ENCODE assay signal across 8 cellular contexts in genomic region chr5:154646841-154647759, GRCh38.
DNase-seq lines count a peak whose midpoint lies in the region; ATAC-seq, FAIRE-seq and TF ChIP-seq lines count a peak whose summit lies in the region.

No MANE protein-coding gene starts in this region.

- H3K4me3 Mint-ChIP-seq in H9 (peak overlapping the region; percentile 21 to 68; a peak in 3 of 5 replicates), WTC11 (peak overlapping the region; percentile 65), naive B cell (peak overlapping the region; percentile 68 to 93 (median 87))

- H3K14ac ChIP-seq in H9 (ENCODE audit: insufficient read depth, low read length) = peak overlapping the region; percentile 54; the same call in 1 of the 2 replicates

- no peak overlapping the region for H2BK5ac ChIP-seq in H9 (ENCODE audit: insufficient read length, low read length)

- H4K8ac ChIP-seq in H9 (replicated peaks; ENCODE audit: insufficient read length, low read depth, low read length) = no peak overlapping the region

- ATAC-seq in WTC11 (peak; percentile 87), naive B cell (ENCODE audit: low read depth in 2 of 2) (peak; percentile 64 to 75)

- TF ChIP-seq CTCF in H9 (conservative IDR thresholded peaks at IDR 0.05) = no peak
- no peak for TF ChIP-seq CTCF in WTC11 (IDR thresholded peaks at IDR 0.05)
- no peak for TF ChIP-seq CTCF in GM13977 (IDR thresholded peaks at IDR 0.05; ENCODE audit: extremely low read depth, insufficient read depth, missing control alignments)

- no peaks in the 10 kb centered on the region for H3K4me1 ChIP-seq in H9 (ENCODE audit: insufficient read depth, low read length)
- peaks cover 4 to 8% of the 10 kb centered on the region in 2 donors for H3K4me1 ChIP-seq in esophagus (ENCODE audit: control insufficient read depth in 2 of 2, insufficient read depth in 2 of 2, low read length in 1 of 2)

- no CpG with 5 or more reads among the region's 55 CpGs for WGBS in H9 (ENCODE audit: extremely low coverage, insufficient read length, low lambda C conversion rate)
- WGBS in esophagus, 2 donors = 22 to 25% methylated on average over 55 of the region's 55 CpGs

- no peak overlapping the region for H2BK20ac ChIP-seq in H9 (ENCODE audit: low read depth, low read length, poor library complexity, severe bottlenecking)

- H3K27me3 ChIP-seq in H9 (ENCODE audit: insufficient read depth, low read length) = no peaks in the 10 kb centered on the region; the same call in 1 of the 2 replicates
- H3K27me3 ChIP-seq in esophagus (ENCODE audit: control insufficient read depth in 1 of 2, insufficient read depth in 2 of 2, low read length in 2 of 2) = no peaks in the 10 kb centered on the region

- H3K79me1 ChIP-seq in H9 (ENCODE audit: insufficient read depth, low read depth, low read length, poor library complexity, severe bottlenecking) = no peaks in the 10 kb centered on the region

- DNase-seq in GM18507 (ENCODE audit: extremely low spot score, insufficient read length, low read depth) (peak; percentile 22), H9 (peak; percentile 77), WTC11 (ENCODE audit: low spot score) (peak; percentile 45), naive B cell (peak; percentile 12), GM13977 (ENCODE audit: low spot score) (no peak), NCI-H1694 treated with DMSO at 0.1 percent for 48 hours (lab: John Stamatoyannopoulos, UW) (no peak), NCI-H187 (lab: John Stamatoyannopoulos, UW) (no peak)

- no peak overlapping the region for H3K23ac ChIP-seq in H9 (ENCODE audit: insufficient read length, low read depth, low read length)

- peak overlapping the region; percentile 34 for H2AFZ ChIP-seq in H9 (ENCODE audit: low read length)

- H4K91ac ChIP-seq in H9 (ENCODE audit: insufficient read length, low read depth, low read length) = no peak overlapping the region

- no peak overlapping the region for H2BK120ac ChIP-seq in H9 (ENCODE audit: low read depth, low read length, poor library complexity, severe bottlenecking)

- H4K20me1 ChIP-seq in H9 (ENCODE audit: control insufficient read depth, insufficient read depth, insufficient read length) = no peaks in the 10 kb centered on the region

- H4K5ac ChIP-seq in H9 (ENCODE audit: insufficient read length, low read depth, low read length) = no peak overlapping the region

- H3K9me3 ChIP-seq in H9 (ENCODE audit: control insufficient read depth, low read depth, low read length) = no peaks in the 10 kb centered on the region
- no peaks in the 10 kb centered on the region for H3K9me3 ChIP-seq in esophagus (ENCODE audit: control insufficient read depth in 2 of 2, insufficient read depth in 1 of 2, low read depth in 1 of 2, low read length in 1 of 2)

- CTCF ChIA-PET in WTC11 (lab: Charles Lee) = interaction anchor here (0.5 to 1.8 kb wide), 9 partner anchors 15 to 357 kb away, joined by 3 to 6 read pairs (median 3); no protein-coding TSS in a partner anchor

- peaks cover 4% of the 10 kb centered on the region for H3K23me2 ChIP-seq in H9 (ENCODE audit: insufficient read length, low read depth, low read length, poor library complexity, severe bottlenecking)

- H3K27ac Mint-ChIP-seq in H9 = no peak overlapping the region; a peak in 2 of 7 replicates
- no peak overlapping the region for H3K27ac Mint-ChIP-seq in WTC11
- H3K27ac Mint-ChIP-seq in naive B cell = peak overlapping the region in 4 of 6 donors; percentile 26 to 84 (median 68)

- H3T11ph ChIP-seq in H9 (ENCODE audit: low read length) = no peak overlapping the region

- no peak overlapping the region for H3K56ac ChIP-seq in H9 (ENCODE audit: insufficient read length, low read depth, low read length)

- H3K4me3 ChIP-seq in esophagus (ENCODE audit: low read depth in 1 of 2, low read length in 2 of 2) = peak overlapping the region; percentile 23 to 32

- H3K27ac ChIP-seq in H9 (ENCODE audit: insufficient read length, low read depth, low read length) (no peak overlapping the region), esophagus (ENCODE audit: low read depth in 2 of 2, low read length in 1 of 2) (no peak overlapping the region)

- H3K27me3 Mint-ChIP-seq in H9 (ENCODE audit: low read depth) = peaks cover 10% of the 10 kb centered on the region
- H3K27me3 Mint-ChIP-seq in WTC11 (ENCODE audit: low read depth) = peaks cover 26% of the 10 kb centered on the region
- peaks cover 15 to 34% (median 33%) of the 10 kb centered on the region in 3 donors for H3K27me3 Mint-ChIP-seq in naive B cell

- no peaks in the 10 kb centered on the region for H3K79me2 ChIP-seq in H9 (ENCODE audit: insufficient read depth, low read length)

- POLR2A ChIA-PET in WTC11 (lab: Charles Lee) = interaction anchor here (0.9 to 1.0 kb wide), 3 partner anchors 15 to 262 kb away, joined by 3 read pairs; no protein-coding TSS in a partner anchor

- peak overlapping the region; percentile 47 for H3K18ac ChIP-seq in H9 (ENCODE audit: insufficient read length, low read depth, low read length)

- no peak overlapping the region; the same call in 1 of the 2 replicates for H2BK15ac ChIP-seq in H9 (ENCODE audit: low read depth, low read length)

- H2BK12ac ChIP-seq in H9 (ENCODE audit: insufficient read length, low read depth, low read length) = no peak overlapping the region

- H3K4ac ChIP-seq in H9 (ENCODE audit: low read depth, low read length) = no peak overlapping the region

- H3K9ac ChIP-seq in H9 (ENCODE audit: extremely low read depth, insufficient read length, low read length) = no peak overlapping the region

- in situ Hi-C loops in GM13977 (cut with MboI; ENCODE audit: low pct_unique_long_range_greater_than_20kb, low sequenced_read_pairs, unreplicated experiment) = loop anchor here (25.0 kb wide), 1 partner anchor 390 kb away; no protein-coding TSS in a partner anchor

- peak overlapping the region; percentile 38 for H3K4me2 ChIP-seq in H9 (ENCODE audit: insufficient read depth, insufficient read length, low read length)

- H3K4me1 Mint-ChIP-seq in H9 (peaks cover 0 to 17% of the 10 kb centered on the region in 2 experiments; a peak in 2 of 4 replicates), WTC11 (peaks cover 17% of the 10 kb centered on the region), naive B cell (peaks cover 15 to 18% (median 16%) of the 10 kb centered on the region in 3 donors)

- H3K36me3 ChIP-seq in esophagus (ENCODE audit: control insufficient read depth in 2 of 2, insufficient read depth in 2 of 2, low read length in 1 of 2) = no peaks in the 10 kb centered on the region

- no peak overlapping the region for H2AK5ac ChIP-seq in H9 (ENCODE audit: insufficient read length, low read length)

- no peak for FAIRE-seq in GM18507 (lab: Jason Lieb, UNC)

- H3K9me3 Mint-ChIP-seq in H9 = peaks cover 16 to 22% of the 10 kb centered on the region in 2 experiments
- H3K9me3 Mint-ChIP-seq in WTC11 = peaks cover 22% of the 10 kb centered on the region
- peaks cover 0 to 17% (median 9%) of the 10 kb centered on the region in 7 donors for H3K9me3 Mint-ChIP-seq in naive B cell

- H3K36me3 Mint-ChIP-seq in H9 (ENCODE audit: insufficient read depth in 1 of 3, low read depth in 3 of 3) (peaks cover 2 to 24% (median 12%) of the 10 kb centered on the region in 3 experiments), WTC11 (peaks cover 18% of the 10 kb centered on the region), naive B cell (peaks cover 0 to 10% of the 10 kb centered on the region in 2 donors)

TF ChIP-seq in WTC11, 78 proteins besides CTCF, POLR2A, EP300 and RAD21 (continues in another document):
- TF ChIP-seq GABPB1 (CRISPR knock-in tag; IDR thresholded peaks at IDR 0.05) (0 out of 2 replicates have a peak, but pooled peaks have one; percentile 37), ZNF219 (CRISPR knock-in tag; IDR thresholded peaks at IDR 0.05; ENCODE audit: borderline replicate concordance) (no peak), NR2C2 (CRISPR knock-in tag; IDR thresholded peaks at IDR 0.05) (no peak), ATF1 (CRISPR knock-in tag; IDR thresholded peaks at IDR 0.05) (no peak), USF1 (CRISPR knock-in tag; IDR thresholded peaks at IDR 0.05) (peak; percentile 72; the same call in 1 of the 2 replicates), ETV6 (CRISPR knock-in tag; IDR thresholded peaks at IDR 0.05) (no peak), HMGA2 (CRISPR knock-in tag; IDR thresholded peaks at IDR 0.05) (no peak), STAT6 (CRISPR knock-in tag; conservative IDR thresholded peaks at IDR 0.05; ENCODE audit: low read depth) (no peak), E2F5 (CRISPR knock-in tag; IDR thresholded peaks at IDR 0.05) (0 out of 2 replicates have a peak, but pooled peaks have one; percentile 44)

Comparison
In these comparisons a context has a peak if more than half of its experiments do, and no peak if none do; other contexts are left out.
1. DNase-seq: peak in GM18507 (single experiment), H9 (single experiment), WTC11 (single experiment) and naive B cell (single experiment); none in GM13977 (single experiment), NCI-H1694 treated with DMSO at 0.1 percent for 48 hours (single experiment) and NCI-H187 (0 of 2).
2. H3K27ac Mint-ChIP-seq: peak in naive B cell (4 of 6); none in H9 (0 of 3) and WTC11 (single experiment).
3. Peak in every context shown above with its lines, with median percentiles within 50 percentile points of each other: H3K4me3 Mint-ChIP-seq.